Comparison of ENCODE assay signal across 19 cellular contexts in genomic region chr11:130051077-130051476, GRCh38. TPM values are rescaled to one million over a fixed set of nuclear protein-coding genes. Genes with fewer than 3 reads are reported as not detected.
A peak's percentile ranks its signal among the peaks of the same experiment; 100 is the strongest.
DNase-seq lines count a peak whose midpoint lies in the region; ATAC-seq and TF ChIP-seq lines count a peak whose summit lies in the region.
"Had no signal": no experiment of that assay in that cellular context is flagged by ENCODE, and none has a peak within 500 bp of the region (broad histone marks: within the 10 kb centered on the region; RNA-seq: fewer than 3 reads in every experiment).

No MANE protein-coding gene starts in this region.

- H3K27me3 ChIP-seq in adipocyte (replicated peaks; ENCODE audit: control insufficient read depth, insufficient read depth, low read length) (no peaks in the 10 kb centered on the region), lower lobe of right lung (ENCODE audit: low read depth) (no peaks in the 10 kb centered on the region)
- H3K27me3 ChIP-seq: ovary, SJSA1, tibial artery had no signal

- H3K4me1 ChIP-seq in adipocyte (ENCODE audit: control insufficient read depth, insufficient read depth, low read length) (peaks cover 40% of the 10 kb centered on the region), lower lobe of right lung (peaks cover 13% of the 10 kb centered on the region)

- no peaks in the 10 kb centered on the region for H3K36me3 ChIP-seq in adipocyte (ENCODE audit: control insufficient read depth, insufficient read depth, low read length, severe bottlenecking)
- no peaks in the 10 kb centered on the region for H3K36me3 ChIP-seq in lower lobe of right lung
- H3K36me3 ChIP-seq: ovary, SJSA1, tibial artery had no signal

- intact Hi-C loops in lower lobe of right lung (cut with DNase I): no loop called here

- TF ChIP-seq CTCF in AG10803 (conservative IDR thresholded peaks at IDR 0.05; ENCODE audit: low read length): no peak
- no peak for TF ChIP-seq CTCF in lower lobe of right lung (IDR thresholded peaks at IDR 0.05)

- ATAC-seq in lower lobe of right lung (peak; percentile 77 to 82), HG03280 (IDR thresholded peaks at IDR 0.05; ENCODE audit: unreplicated experiment) (no peak), HG02610 (IDR thresholded peaks at IDR 0.05; ENCODE audit: unreplicated experiment) (no peak)
- ATAC-seq: HCT116; stimulated activated effector memory CD8-positive, alpha-beta T cell treated with anti-CD3 and anti-CD28 coated beads, Interleukin-12 subunit alpha, Interleukin-12 subunit beta, amount 100 ng/mL, for 72 hours had no signal

- H3K4me3 ChIP-seq in AG10803 (ENCODE audit: low read length) (no peak overlapping the region), adipocyte (ENCODE audit: low read length) (no peak overlapping the region), lower lobe of right lung (no peak overlapping the region)
- H3K4me3 ChIP-seq: ovary, SJSA1, smooth muscle cell, tibial artery had no signal

- DNase-seq in AG10803 (ENCODE audit: low read depth) (peak; percentile 75), KBM-7 (peak; percentile 73), adipocyte (ENCODE audit: low read depth) (peak; percentile 83), lower lobe of right lung (no peak), NCI-H1092 (lab: John Stamatoyannopoulos, UW) (no peak), NCI-H2227 (lab: John Stamatoyannopoulos, UW; ENCODE audit: unreplicated experiment) (no peak)
- DNase-seq: activated CD4-positive, alpha-beta T cell treated with anti-CD3 and anti-CD28 coated beads, Interleukin-2, amount 50 U/mL, for 4 hours; Calu3; GDM1; head of caudate nucleus; NCI-H1417 treated with DMSO at 0.1 percent for 48 hours; ovary; tibial artery had no signal

- H3K27ac ChIP-seq in lower lobe of right lung: no peak overlapping the region
- H3K27ac ChIP-seq: ovary, SJSA1, tibial artery had no signal

- peaks cover 2% of the 10 kb centered on the region for H3K9me3 ChIP-seq in adipocyte (ENCODE audit: control insufficient read depth, low read length)
- H3K9me3 ChIP-seq in lower lobe of right lung: no peaks in the 10 kb centered on the region
- H3K9me3 ChIP-seq: ovary, SJSA1, tibial artery had no signal

- in situ Hi-C loops in KBM-7 (cut with MboI; ENCODE audit: low pct_unique_long_range_greater_than_20kb, low sequenced_read_pairs): no loop called here

- H3K9ac ChIP-seq in adipocyte (ENCODE audit: low read length): no peak overlapping the region

RNA-seq across cellular contexts. Expression of gene APLP2, which starts 18.6 kb away (rescaled TPM):
- 582 TPM for total RNA-seq in lower lobe of right lung

RNA-seq across cellular contexts. Expression of gene PRDM10, which starts 48.4 kb away (rescaled TPM):
- 9.5 TPM for total RNA-seq in lower lobe of right lung

Comparison
In these comparisons a context has a peak if more than half of its experiments do, and no peak if none do; other contexts are left out.
1. DNase-seq: peak in AG10803 (single experiment), KBM-7 (single experiment) and adipocyte (single experiment); none in lower lobe of right lung (single experiment), NCI-H1092 (single experiment) and NCI-H2227 (single experiment).
2. ATAC-seq: peak in lower lobe of right lung (2 of 2); none in HG03280 (single experiment) and HG02610 (single experiment).